In genomic region chr6:28124350-28124970, GRCh38 we compare ENCODE assay signal across 8 cellular contexts. TPM values are rescaled to one million over a fixed set of nuclear protein-coding genes. Genes with fewer than 3 reads are reported as not detected.
DNase-seq lines count a peak whose midpoint lies in the region; ATAC-seq, FAIRE-seq and TF ChIP-seq lines count a peak whose summit lies in the region.

Gene ZSCAN16 (plus strand): TSS chr6:28124609. CDS start chr6:28125444, 835 bp downstream.

- H3K27me3 ChIP-seq in small intestine (ENCODE audit: control insufficient read depth in 2 of 2, insufficient read depth in 2 of 2, low read length in 2 of 2): no peaks in the 10 kb centered on the region

- ATAC-seq in A549 (peak; percentile 99 to 100), GM18867 (IDR thresholded peaks at IDR 0.05; ENCODE audit: unreplicated experiment) (peak; percentile 99), HG03095 (IDR thresholded peaks at IDR 0.05; ENCODE audit: unreplicated experiment) (peak; percentile 95), WTC11 (peak; percentile 100)

- H3K27ac Mint-ChIP-seq in WTC11 (peak within 1 kb of the TSS; percentile 91), immature natural killer cell (peak within 1 kb of the TSS; percentile 89 to 98 (median 96))

- TF ChIP-seq CTCF in A549 (IDR thresholded peaks at IDR 0.05) (no peak), WTC11 (IDR thresholded peaks at IDR 0.05) (no peak)

- H3K4me3 Mint-ChIP-seq in WTC11 (peak within 1 kb of the TSS; percentile 97), immature natural killer cell (peak within 1 kb of the TSS; percentile 95 to 99 (median 97))

- H3K9me3 Mint-ChIP-seq in WTC11 (no peaks in the 10 kb centered on the region), immature natural killer cell (no peaks in the 10 kb centered on the region)

- H3K4me2 ChIP-seq in A549: peak within 1 kb of the TSS; percentile 77

- H3K4me1 ChIP-seq in A549: peaks cover 8% of the 10 kb centered on the region; the same call in 1 of the 3 replicates
- peaks cover 0 to 2% of the 10 kb centered on the region in 2 donors for H3K4me1 ChIP-seq in small intestine (ENCODE audit: control insufficient read depth in 2 of 2, insufficient read depth in 1 of 2, low read depth in 1 of 2, low read length in 1 of 2)

- POLR2A ChIA-PET in A549 (lab: Yijun Ruan, JAX): interaction anchor here (1.0 to 1.4 kb wide), 4 partner anchors 12 to 259 kb away, joined by 3 to 19 read pairs (median 7); partner anchors contain the start of gene ZKSCAN8
- POLR2A ChIA-PET in WTC11 (lab: Charles Lee): interaction anchor here (0.7 to 2.6 kb wide), 4 partner anchors 12 to 157 kb away, joined by 3 to 10 read pairs (median 5); partner anchors contain the start of genes PGBD1, ZKSCAN8 and ZSCAN26

- TF ChIP-seq EP300 in A549 (IDR thresholded peaks at IDR 0.05): no peak

- under 1% methylated on average over 11 of the region's 28 CpGs for WGBS in A549 (ENCODE audit: missing lambda C conversion rate)
- WGBS in small intestine, 3 donors: 0 to 1% (median 0%) methylated on average over 26 to 28 of the region's 28 CpGs

- H3K9me3 ChIP-seq in A549 (no peaks in the 10 kb centered on the region), small intestine (ENCODE audit: control insufficient read depth, low read depth) (no peaks in the 10 kb centered on the region)

- DNase-seq in A549 (ENCODE audit: low read depth in 1 of 2, low spot score in 1 of 2) (peak; percentile 67 to 86), NCI-H2171 (lab: John Stamatoyannopoulos, UW) (peak; percentile 80), WTC11 (ENCODE audit: low spot score) (peak; percentile 87), immature natural killer cell (peak; percentile 73 to 81 (median 78)), small intestine (peak; percentile 90)
- DNase-seq in central memory CD4-positive, alpha-beta T cell: peak; percentile 58

- no peak for TF ChIP-seq RAD21 in A549 (conservative IDR thresholded peaks at IDR 0.05 in 1 of 2, IDR thresholded peaks at IDR 0.05 in 1 of 2)

- 0 out of 2 replicates have a peak, but pooled peaks have one; percentile 41 for TF ChIP-seq POLR2A in A549 (IDR thresholded peaks at IDR 0.05; ENCODE audit: low read length)

- FAIRE-seq in A549 (lab: Jason Lieb, UNC): no peak
- FAIRE-seq in small intestine (lab: Jason Lieb, UNC): no peak

- H3K27ac ChIP-seq in A549 (peak within 1 kb of the TSS; percentile 72 to 90), small intestine (ENCODE audit: low read depth in 1 of 2, low read length in 1 of 2) (peak within 1 kb of the TSS; percentile 77 to 80)

- H3K27me3 Mint-ChIP-seq in WTC11 (ENCODE audit: low read depth): no peaks in the 10 kb centered on the region; the same call in 1 of the 2 replicates
- H3K27me3 Mint-ChIP-seq in immature natural killer cell (ENCODE audit: low read depth in 3 of 3): no peaks in the 10 kb centered on the region

- CTCF ChIA-PET in A549 (lab: Yijun Ruan, JAX): interaction anchor here (1.0 to 1.6 kb wide), 2 partner anchors 10 to 12 kb away, joined by 3 read pairs; no protein-coding TSS in a partner anchor
- CTCF ChIA-PET in WTC11 (lab: Charles Lee): interaction anchor here (1.1 to 1.2 kb wide), 2 partner anchors 17 to 232 kb away, joined by 4 to 9 read pairs; partner anchors contain the start of gene ZKSCAN8

- peaks cover 11% of the 10 kb centered on the region for H3K4me1 Mint-ChIP-seq in WTC11
- H3K4me1 Mint-ChIP-seq in immature natural killer cell: peaks cover 33 to 52% of the 10 kb centered on the region in 2 donors

- H3K4me3 ChIP-seq in A549 (peak within 1 kb of the TSS; percentile 55), small intestine (ENCODE audit: low read depth in 1 of 2, low read length in 2 of 2) (peak within 1 kb of the TSS; percentile 59 to 72)

- peaks cover 21% of the 10 kb centered on the region for H3K36me3 Mint-ChIP-seq in WTC11
- peaks cover 15 to 28% (median 21%) of the 10 kb centered on the region in 3 donors for H3K36me3 Mint-ChIP-seq in immature natural killer cell

- H3K36me3 ChIP-seq in small intestine (ENCODE audit: control insufficient read depth in 2 of 2, insufficient read depth in 2 of 2, low read length in 2 of 2): peaks cover under 1 to 8% of the 10 kb centered on the region in 2 donors

TF ChIP-seq in A549, 52 proteins besides CTCF, POLR2A, EP300 and RAD21 (continues in another document):
- TF ChIP-seq HOXB13 (CRISPR knock-in tag; IDR thresholded peaks at IDR 0.05; ENCODE audit: low read depth): no peak
- TF ChIP-seq CEBPB (IDR thresholded peaks at IDR 0.05): no peak
- TF ChIP-seq REST (IDR thresholded peaks at IDR 0.05): no peak
- no peak for TF ChIP-seq MYC (IDR thresholded peaks at IDR 0.05; ENCODE audit: borderline replicate concordance, low read length)
- TF ChIP-seq MAFK (IDR thresholded peaks at IDR 0.05; ENCODE audit: partially characterized antibody): no peak
- TF ChIP-seq NPAS2 (CRISPR knock-in tag; IDR thresholded peaks at IDR 0.05; ENCODE audit: borderline replicate concordance): no peak
- TF ChIP-seq EHMT2 (IDR thresholded peaks at IDR 0.05; ENCODE audit: low read depth): no peak

TF ChIP-seq in WTC11, 78 proteins besides CTCF, POLR2A, EP300 and RAD21 (continues in another document):
- peak; percentile 28; the same call in 1 of the 2 replicates for TF ChIP-seq SP1 (CRISPR knock-in tag; conservative IDR thresholded peaks at IDR 0.05)
- no peak; the same call in 1 of the 2 replicates for TF ChIP-seq ETV6 (CRISPR knock-in tag; IDR thresholded peaks at IDR 0.05)
- no peak for TF ChIP-seq E2F1 (CRISPR knock-in tag; IDR thresholded peaks at IDR 0.05)
- TF ChIP-seq ZNF416 (CRISPR knock-in tag; IDR thresholded peaks at IDR 0.05): no peak
- TF ChIP-seq, protein P1, sequence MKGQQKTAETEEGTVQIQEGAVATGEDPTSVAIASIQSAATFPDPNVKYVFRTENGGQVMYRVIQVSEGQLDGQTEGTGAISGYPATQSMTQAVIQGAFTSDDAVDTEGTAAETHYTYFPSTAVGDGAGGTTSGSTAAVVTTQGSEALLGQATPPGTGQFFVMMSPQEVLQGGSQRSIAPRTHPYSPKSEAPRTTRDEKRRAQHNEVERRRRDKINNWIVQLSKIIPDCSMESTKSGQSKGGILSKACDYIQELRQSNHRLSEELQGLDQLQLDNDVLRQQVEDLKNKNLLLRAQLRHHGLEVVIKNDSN (CRISPR knock-in tag; IDR thresholded peaks at IDR 0.05): no peak
- TF ChIP-seq CREB1 (CRISPR knock-in tag; IDR thresholded peaks at IDR 0.05): 0 out of 2 replicates have a peak, but pooled peaks have one; percentile 25
- peak; percentile 48; the same call in 1 of the 2 replicates for TF ChIP-seq ZNF232 (CRISPR knock-in tag; IDR thresholded peaks at IDR 0.05)
- TF ChIP-seq, protein P2, sequence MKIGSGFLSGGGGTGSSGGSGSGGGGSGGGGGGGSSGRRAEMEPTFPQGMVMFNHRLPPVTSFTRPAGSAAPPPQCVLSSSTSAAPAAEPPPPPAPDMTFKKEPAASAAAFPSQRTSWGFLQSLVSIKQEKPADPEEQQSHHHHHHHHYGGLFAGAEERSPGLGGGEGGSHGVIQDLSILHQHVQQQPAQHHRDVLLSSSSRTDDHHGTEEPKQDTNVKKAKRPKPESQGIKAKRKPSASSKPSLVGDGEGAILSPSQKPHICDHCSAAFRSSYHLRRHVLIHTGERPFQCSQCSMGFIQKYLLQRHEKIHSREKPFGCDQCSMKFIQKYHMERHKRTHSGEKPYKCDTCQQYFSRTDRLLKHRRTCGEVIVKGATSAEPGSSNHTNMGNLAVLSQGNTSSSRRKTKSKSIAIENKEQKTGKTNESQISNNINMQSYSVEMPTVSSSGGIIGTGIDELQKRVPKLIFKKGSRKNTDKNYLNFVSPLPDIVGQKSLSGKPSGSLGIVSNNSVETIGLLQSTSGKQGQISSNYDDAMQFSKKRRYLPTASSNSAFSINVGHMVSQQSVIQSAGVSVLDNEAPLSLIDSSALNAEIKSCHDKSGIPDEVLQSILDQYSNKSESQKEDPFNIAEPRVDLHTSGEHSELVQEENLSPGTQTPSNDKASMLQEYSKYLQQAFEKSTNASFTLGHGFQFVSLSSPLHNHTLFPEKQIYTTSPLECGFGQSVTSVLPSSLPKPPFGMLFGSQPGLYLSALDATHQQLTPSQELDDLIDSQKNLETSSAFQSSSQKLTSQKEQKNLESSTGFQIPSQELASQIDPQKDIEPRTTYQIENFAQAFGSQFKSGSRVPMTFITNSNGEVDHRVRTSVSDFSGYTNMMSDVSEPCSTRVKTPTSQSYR (CRISPR knock-in tag; IDR thresholded peaks at IDR 0.05): no peak
- no peak for TF ChIP-seq ZNF138 (CRISPR knock-in tag; conservative IDR thresholded peaks at IDR 0.05)
- TF ChIP-seq ERG (CRISPR knock-in tag; IDR thresholded peaks at IDR 0.05): no peak
- no peak for TF ChIP-seq ZNF263 (CRISPR knock-in tag; IDR thresholded peaks at IDR 0.05; ENCODE audit: low read depth)

RNA-seq across cellular contexts. Expression of gene ZSCAN16, which starts in this region (rescaled TPM):
- polyA plus RNA-seq in A549 (2011; rRNA removed) (5.5 and 6.0 TPM in 2 replicates), A549 (2017; fragmentation: RNase III; extraction: RNeasy Plus Mini Kit Qiagen cat#74134 plus additional on column Dnase treatment) (5.7 to 6.1 TPM (median 5.8 TPM) in 3 replicates), immature natural killer cell (10 to 100 TPM in 1 of 3 donors, 1 to 10 TPM in 2; 5.8 to 15.6 (median 9.3) TPM), small intestine (10 to 100 TPM in 2 of 3 donors, 1 to 10 TPM in 1; 8.6 to 15.4 (median 11.3) TPM)
- polyA plus RNA-seq in A549 (2012; cell fraction: cytosol; rRNA removed): 2.4 and 2.8 TPM in 2 replicates
- 1.5 and 1.7 TPM in 2 replicates for polyA plus RNA-seq in A549 (2012; cell fraction: nucleus; rRNA removed)
- 4.4 and 5.0 TPM in 2 replicates for polyA minus RNA-seq in A549 (2011; rRNA and poly(A)+ RNA removed)
- 5.7 to 7.3 TPM (median 7.1 TPM) in 3 replicates for total RNA-seq in WTC11 (2021)

Comparison
In these comparisons a context has a peak if more than half of its experiments do, and no peak if none do; other contexts are left out.
1. Peak in every context shown above with its lines: DNase-seq, ATAC-seq, H3K4me3 ChIP-seq and H3K27ac ChIP-seq.